1 cellular context compared by ENCODE assay signal in genomic region chr1:1304331-1305299, GRCh38.
TF ChIP-seq lines count a peak whose summit lies in the region.

No MANE protein-coding gene starts in this region.

TF ChIP-seq in K562, 482 proteins besides CTCF, POLR2A, EP300 and RAD21 (continued from another document and continues in another):
- TF ChIP-seq PRDM10 (IDR thresholded peaks at IDR 0.05; ENCODE audit: partially characterized antibody) (no peak), PTBP1 (IDR thresholded peaks at IDR 0.05; ENCODE audit: low read depth, low read length) (no peak), GABPA (tag; conservative IDR thresholded peaks at IDR 0.05; ENCODE audit: low read depth) (peak; percentile 40; the same call in 1 of the 2 replicates), SIN3B (IDR thresholded peaks at IDR 0.05; ENCODE audit: low read depth) (no peak), ILF3 (IDR thresholded peaks at IDR 0.05; ENCODE audit: borderline replicate concordance) (no peak), ETS1 (conservative IDR thresholded peaks at IDR 0.05; ENCODE audit: control insufficient read depth, low read depth, low read length) (no peak), E2F6 (IDR thresholded peaks at IDR 0.05; ENCODE audit: borderline replicate concordance in 1 of 2, extremely low read depth in 1 of 2, insufficient read depth in 1 of 2, insufficient read length in 1 of 2, low read depth in 1 of 2, low read length in 1 of 2, poor library complexity in 1 of 2, severe bottlenecking in 1 of 2) (peak; percentile 76 to 92), ZNF354B (CRISPR knock-in tag; IDR thresholded peaks at IDR 0.05) (no peak), PHB2 (IDR thresholded peaks at IDR 0.05; ENCODE audit: low read depth) (no peak), CREB3 (tag; conservative IDR thresholded peaks at IDR 0.05; ENCODE audit: low read depth) (no peak), NFIC (IDR thresholded peaks at IDR 0.05) (no peak), ATF1 (CRISPR knock-in tag; IDR thresholded peaks at IDR 0.05) (no peak), ATF1 (tag; IDR thresholded peaks at IDR 0.05) (peak; percentile 55; the same call in 1 of the 2 replicates), ZC3H4 (CRISPR knock-in tag; IDR thresholded peaks at IDR 0.05; ENCODE audit: borderline replicate concordance) (no peak), POLR3A (IDR thresholded peaks at IDR 0.05; ENCODE audit: borderline replicate concordance, extremely low read depth, insufficient read depth, insufficient read length) (no peak), MCM2 (IDR thresholded peaks at IDR 0.05; ENCODE audit: low read depth) (no peak), CBFA2T2 (conservative IDR thresholded peaks at IDR 0.05) (peak; percentile 64), KLF6 (CRISPR knock-in tag; IDR thresholded peaks at IDR 0.05; ENCODE audit: borderline replicate concordance) (no peak), MCM7 (IDR thresholded peaks at IDR 0.05) (no peak), ZEB2 (IDR thresholded peaks at IDR 0.05) (no peak), GATAD2B (IDR thresholded peaks at IDR 0.05; ENCODE audit: borderline replicate concordance) (no peak), ZBTB40 (IDR thresholded peaks at IDR 0.05) (no peak), ZBTB40 (CRISPR knock-in tag; IDR thresholded peaks at IDR 0.05) (no peak), JUN (IDR thresholded peaks at IDR 0.05; ENCODE audit: borderline replicate concordance, low read depth, low read length) (peak; percentile 66; the same call in 1 of the 2 replicates), JUN (CRISPR knock-in tag; IDR thresholded peaks at IDR 0.05; ENCODE audit: borderline replicate concordance) (no peak), ATF3 (IDR thresholded peaks at IDR 0.05) (peak; percentile 91), ATF3 (CRISPR knock-in tag; conservative IDR thresholded peaks at IDR 0.05) (no peak), CC2D1A (IDR thresholded peaks at IDR 0.05) (no peak), MAFK (IDR thresholded peaks at IDR 0.05; ENCODE audit: low read length) (no peak), HMGXB4 (CRISPR knock-in tag; IDR thresholded peaks at IDR 0.05) (0 out of 2 replicates have a peak, but pooled peaks have one; percentile 10), TEAD1 (CRISPR knock-in tag; IDR thresholded peaks at IDR 0.05) (no peak; a peak in 1 of 4 replicates), ERF (CRISPR knock-in tag; IDR thresholded peaks at IDR 0.05) (no peak), ETV6 (IDR thresholded peaks at IDR 0.05; ENCODE audit: borderline replicate concordance in 1 of 2, low read depth in 2 of 2, low read length in 1 of 2) (no peak), ETV6 (CRISPR knock-in tag; IDR thresholded peaks at IDR 0.05; ENCODE audit: borderline replicate concordance) (no peak), SRSF9 (IDR thresholded peaks at IDR 0.05; ENCODE audit: borderline replicate concordance, low read depth, low read length) (no peak), TCF3 (CRISPR knock-in tag; IDR thresholded peaks at IDR 0.05) (no peak), USF2 (CRISPR knock-in tag; IDR thresholded peaks at IDR 0.05) (peak; percentile 93), HNRNPLL (IDR thresholded peaks at IDR 0.05; ENCODE audit: low read depth, low read length, poor library complexity, severe bottlenecking) (no peak), XRCC3 (IDR thresholded peaks at IDR 0.05) (no peak), RHOXF2B (CRISPR knock-in tag; conservative IDR thresholded peaks at IDR 0.05) (no peak), IRF2 (CRISPR knock-in tag; IDR thresholded peaks at IDR 0.05) (no peak), MTA3 (IDR thresholded peaks at IDR 0.05; ENCODE audit: borderline replicate concordance) (no peak), ZNF280B (CRISPR knock-in tag; IDR thresholded peaks at IDR 0.05) (no peak)
